In genomic region chr7:149837620-149838223, GRCh38 we compare ENCODE assay signal across 1 cellular context.
TF ChIP-seq lines count a peak whose summit lies in the region.

No MANE protein-coding gene starts in this region.

TF ChIP-seq in SK-N-SH treated with all-trans-retinoic acid at 6 μM for 48 hours, 23 proteins besides CTCF, POLR2A, EP300 and RAD21 (continued from another document):
- TF ChIP-seq, protein P1, sequence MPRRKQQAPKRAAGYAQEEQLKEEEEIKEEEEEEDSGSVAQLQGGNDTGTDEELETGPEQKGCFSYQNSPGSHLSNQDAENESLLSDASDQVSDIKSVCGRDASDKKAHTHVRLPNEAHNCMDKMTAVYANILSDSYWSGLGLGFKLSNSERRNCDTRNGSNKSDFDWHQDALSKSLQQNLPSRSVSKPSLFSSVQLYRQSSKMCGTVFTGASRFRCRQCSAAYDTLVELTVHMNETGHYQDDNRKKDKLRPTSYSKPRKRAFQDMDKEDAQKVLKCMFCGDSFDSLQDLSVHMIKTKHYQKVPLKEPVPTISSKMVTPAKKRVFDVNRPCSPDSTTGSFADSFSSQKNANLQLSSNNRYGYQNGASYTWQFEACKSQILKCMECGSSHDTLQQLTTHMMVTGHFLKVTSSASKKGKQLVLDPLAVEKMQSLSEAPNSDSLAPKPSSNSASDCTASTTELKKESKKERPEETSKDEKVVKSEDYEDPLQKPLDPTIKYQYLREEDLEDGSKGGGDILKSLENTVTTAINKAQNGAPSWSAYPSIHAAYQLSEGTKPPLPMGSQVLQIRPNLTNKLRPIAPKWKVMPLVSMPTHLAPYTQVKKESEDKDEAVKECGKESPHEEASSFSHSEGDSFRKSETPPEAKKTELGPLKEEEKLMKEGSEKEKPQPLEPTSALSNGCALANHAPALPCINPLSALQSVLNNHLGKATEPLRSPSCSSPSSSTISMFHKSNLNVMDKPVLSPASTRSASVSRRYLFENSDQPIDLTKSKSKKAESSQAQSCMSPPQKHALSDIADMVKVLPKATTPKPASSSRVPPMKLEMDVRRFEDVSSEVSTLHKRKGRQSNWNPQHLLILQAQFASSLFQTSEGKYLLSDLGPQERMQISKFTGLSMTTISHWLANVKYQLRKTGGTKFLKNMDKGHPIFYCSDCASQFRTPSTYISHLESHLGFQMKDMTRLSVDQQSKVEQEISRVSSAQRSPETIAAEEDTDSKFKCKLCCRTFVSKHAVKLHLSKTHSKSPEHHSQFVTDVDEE (CRISPR knock-in tag; IDR thresholded peaks at IDR 0.05), result no peak
- TF ChIP-seq OSR1 (CRISPR knock-in tag; IDR thresholded peaks at IDR 0.05), result no peak
- TF ChIP-seq ZNF70 (CRISPR knock-in tag; IDR thresholded peaks at IDR 0.05), result no peak
- TF ChIP-seq ZC3H10 (CRISPR knock-in tag; IDR thresholded peaks at IDR 0.05), result no peak
- TF ChIP-seq, protein P2, sequence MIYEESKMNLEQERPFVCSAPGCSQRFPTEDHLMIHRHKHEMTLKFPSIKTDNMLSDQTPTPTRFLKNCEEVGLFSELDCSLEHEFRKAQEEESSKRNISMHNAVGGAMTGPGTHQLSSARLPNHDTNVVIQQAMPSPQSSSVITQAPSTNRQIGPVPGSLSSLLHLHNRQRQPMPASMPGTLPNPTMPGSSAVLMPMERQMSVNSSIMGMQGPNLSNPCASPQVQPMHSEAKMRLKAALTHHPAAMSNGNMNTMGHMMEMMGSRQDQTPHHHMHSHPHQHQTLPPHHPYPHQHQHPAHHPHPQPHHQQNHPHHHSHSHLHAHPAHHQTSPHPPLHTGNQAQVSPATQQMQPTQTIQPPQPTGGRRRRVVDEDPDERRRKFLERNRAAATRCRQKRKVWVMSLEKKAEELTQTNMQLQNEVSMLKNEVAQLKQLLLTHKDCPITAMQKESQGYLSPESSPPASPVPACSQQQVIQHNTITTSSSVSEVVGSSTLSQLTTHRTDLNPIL (CRISPR knock-in tag; IDR thresholded peaks at IDR 0.05; ENCODE audit: low read depth), result no peak
- TF ChIP-seq RARB (CRISPR knock-in tag; IDR thresholded peaks at IDR 0.05), result no peak
- no peak for TF ChIP-seq ZNF8 (CRISPR knock-in tag; IDR thresholded peaks at IDR 0.05)
- TF ChIP-seq PPARA (CRISPR knock-in tag; IDR thresholded peaks at IDR 0.05; ENCODE audit: borderline replicate concordance), result no peak
- TF ChIP-seq, protein P3, sequence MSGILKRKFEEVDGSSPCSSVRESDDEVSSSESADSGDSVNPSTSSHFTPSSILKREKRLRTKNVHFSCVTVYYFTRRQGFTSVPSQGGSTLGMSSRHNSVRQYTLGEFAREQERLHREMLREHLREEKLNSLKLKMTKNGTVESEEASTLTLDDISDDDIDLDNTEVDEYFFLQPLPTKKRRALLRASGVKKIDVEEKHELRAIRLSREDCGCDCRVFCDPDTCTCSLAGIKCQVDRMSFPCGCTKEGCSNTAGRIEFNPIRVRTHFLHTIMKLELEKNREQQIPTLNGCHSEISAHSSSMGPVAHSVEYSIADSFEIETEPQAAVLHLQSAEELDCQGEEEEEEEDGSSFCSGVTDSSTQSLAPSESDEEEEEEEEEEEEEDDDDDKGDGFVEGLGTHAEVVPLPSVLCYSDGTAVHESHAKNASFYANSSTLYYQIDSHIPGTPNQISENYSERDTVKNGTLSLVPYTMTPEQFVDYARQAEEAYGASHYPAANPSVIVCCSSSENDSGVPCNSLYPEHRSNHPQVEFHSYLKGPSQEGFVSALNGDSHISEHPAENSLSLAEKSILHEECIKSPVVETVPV (CRISPR knock-in tag; IDR thresholded peaks at IDR 0.05), result no peak
- no peak for TF ChIP-seq ZNF565 (CRISPR knock-in tag; conservative IDR thresholded peaks at IDR 0.05; ENCODE audit: low read depth)
- no peak for TF ChIP-seq SNAI2 (CRISPR knock-in tag; IDR thresholded peaks at IDR 0.05)
- TF ChIP-seq ISL1 (CRISPR knock-in tag; IDR thresholded peaks at IDR 0.05), result no peak
